14 cellular contexts compared by ENCODE assay signal in the genomic region with DNA sequence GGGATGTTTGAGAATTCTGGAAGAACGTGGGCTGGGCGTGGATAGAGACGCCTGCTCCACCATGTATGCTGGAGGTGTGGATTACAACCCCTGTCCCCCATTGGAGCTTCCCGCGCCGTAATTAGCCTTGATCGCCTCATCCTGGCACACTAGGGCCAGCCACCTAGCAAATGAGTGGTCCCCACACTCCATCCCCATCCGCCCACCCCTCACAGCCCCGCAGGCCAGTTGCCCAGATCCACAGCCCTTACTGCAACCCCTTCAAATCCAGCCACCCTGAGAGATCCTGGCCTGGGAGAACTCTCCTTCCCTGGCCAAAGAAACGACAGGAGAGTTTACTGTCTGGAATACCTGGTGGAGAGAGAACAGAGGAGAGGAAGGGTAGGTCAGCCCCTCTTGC. TPM values are rescaled to one million over a fixed set of nuclear protein-coding genes. Genes with fewer than 3 reads are reported as not detected.
A peak's percentile ranks its signal among the peaks of the same experiment; 100 is the strongest.
DNase-seq lines count a peak whose midpoint lies in the region; ATAC-seq and TF ChIP-seq lines count a peak whose summit lies in the region.
"Had no signal": no experiment of that assay in that cellular context is flagged by ENCODE, and none has a peak within 500 bp of the region (broad histone marks: within the 10 kb centered on the region; RNA-seq: fewer than 3 reads in every experiment).

No MANE protein-coding gene starts in this region.

- no peaks in the 10 kb centered on the region for H3K36me3 Mint-ChIP-seq in activated naive CD4-positive, alpha-beta T cell treated with anti-CD3 and anti-CD28 coated beads, Interleukin-2, amount 50 U/mL, for 24 hours
- peaks cover 1% of the 10 kb centered on the region for H3K36me3 Mint-ChIP-seq in activated naive CD4-positive, alpha-beta T cell treated with anti-CD3 and anti-CD28 coated beads for 36 hours (ENCODE audit: low read depth)
- H3K36me3 Mint-ChIP-seq in central memory CD8-positive, alpha-beta T cell (ENCODE audit: insufficient read depth) = no peaks in the 10 kb centered on the region

- H3K27ac ChIP-seq in mesodermal cell (ENCODE audit: low read depth, low read length, severe bottlenecking) (no peak overlapping the region), thyroid gland (peak overlapping the region in 2 of 3 donors; percentile 75 to 82), RWPE1 (no peak overlapping the region), SJCRH30 (no peak overlapping the region)
- H3K27ac ChIP-seq: colonic mucosa, foreskin keratinocyte had no signal

- intact Hi-C loops in activated naive CD4-positive, alpha-beta T cell treated with anti-CD3 and anti-CD28 coated beads for 36 hours (cut with micrococcal nuclease) = no loop called here
- intact Hi-C loops in thyroid gland (cut with DNase I) = no loop called here

- WGBS in mesodermal cell (ENCODE audit: insufficient coverage in 2 of 2), 2 experiments = 86 to 95% methylated on average over 4 to 9 of the region's 10 CpGs
- 57 to 62% methylated on average over 9 to 10 of the region's 10 CpGs for WGBS in thyroid gland, 2 donors

- peaks cover 4% of the 10 kb centered on the region for H3K4me1 Mint-ChIP-seq in activated naive CD4-positive, alpha-beta T cell treated with anti-CD3 and anti-CD28 coated beads, Interleukin-2, amount 50 U/mL, for 24 hours
- H3K4me1 Mint-ChIP-seq in activated naive CD4-positive, alpha-beta T cell treated with anti-CD3 and anti-CD28 coated beads for 36 hours (ENCODE audit: low read depth) = peaks cover 21% of the 10 kb centered on the region
- H3K4me1 Mint-ChIP-seq in central memory CD8-positive, alpha-beta T cell = no peaks in the 10 kb centered on the region

- H3K27me3 ChIP-seq in thyroid gland (no peaks in the 10 kb centered on the region), SJCRH30 (peaks cover 3% of the 10 kb centered on the region; the same call in 1 of the 2 replicates)

- TF ChIP-seq CTCF in thyroid gland (IDR thresholded peaks at IDR 0.05) = no peak
- no peak for TF ChIP-seq CTCF in RWPE1 (conservative IDR thresholded peaks at IDR 0.05; ENCODE audit: low read depth)

- peak overlapping the region; percentile 23 for H3K27ac Mint-ChIP-seq in activated naive CD4-positive, alpha-beta T cell treated with anti-CD3 and anti-CD28 coated beads, Interleukin-2, amount 50 U/mL, for 24 hours
- H3K27ac Mint-ChIP-seq in activated naive CD4-positive, alpha-beta T cell treated with anti-CD3 and anti-CD28 coated beads for 36 hours = no peak overlapping the region
- H3K27ac Mint-ChIP-seq in central memory CD8-positive, alpha-beta T cell (ENCODE audit: low read depth) = no peak overlapping the region

- no peak for ATAC-seq in central memory CD8-positive, alpha-beta T cell (replicated peaks; ENCODE audit: extremely low read depth, poor library complexity, severe bottlenecking)
- no peak for ATAC-seq in GM21381 (IDR thresholded peaks at IDR 0.05; ENCODE audit: unreplicated experiment)
- ATAC-seq: foreskin keratinocyte, K562 had no signal

- peak overlapping the region; percentile 64 for H3K4me3 Mint-ChIP-seq in activated naive CD4-positive, alpha-beta T cell treated with anti-CD3 and anti-CD28 coated beads, Interleukin-2, amount 50 U/mL, for 24 hours
- H3K4me3 Mint-ChIP-seq in activated naive CD4-positive, alpha-beta T cell treated with anti-CD3 and anti-CD28 coated beads for 36 hours = no peak overlapping the region
- peak overlapping the region; percentile 40 for H3K4me3 Mint-ChIP-seq in central memory CD8-positive, alpha-beta T cell

- H3K27me3 Mint-ChIP-seq in activated naive CD4-positive, alpha-beta T cell treated with anti-CD3 and anti-CD28 coated beads, Interleukin-2, amount 50 U/mL, for 24 hours = peaks cover 7% of the 10 kb centered on the region
- H3K27me3 Mint-ChIP-seq in activated naive CD4-positive, alpha-beta T cell treated with anti-CD3 and anti-CD28 coated beads for 36 hours (ENCODE audit: low read depth) = peaks cover 15% of the 10 kb centered on the region
- H3K27me3 Mint-ChIP-seq in central memory CD8-positive, alpha-beta T cell = peaks cover 54% of the 10 kb centered on the region

- CTCF ChIA-PET in activated naive CD4-positive, alpha-beta T cell treated with anti-CD3 and anti-CD28 coated beads for 36 hours (lab: Charles Lee) = interaction anchor here (4.2 kb wide), 1 partner anchor 60 kb away, joined by 19 read pairs; no protein-coding TSS in a partner anchor
- CTCF ChIA-PET in RWPE1 (lab: Yijun Ruan, JAX) = no interaction called here

- H3K36me3 ChIP-seq in mesodermal cell (ENCODE audit: control insufficient read depth, insufficient read depth, low read length) (peaks cover 4% of the 10 kb centered on the region), thyroid gland (no peaks in the 10 kb centered on the region), SJCRH30 (no peaks in the 10 kb centered on the region)
- H3K36me3 ChIP-seq: colonic mucosa had no signal

- no peaks in the 10 kb centered on the region for H3K9me3 ChIP-seq in mesodermal cell (ENCODE audit: control insufficient read depth, low read length)
- no peaks in the 10 kb centered on the region for H3K9me3 ChIP-seq in thyroid gland
- H3K9me3 ChIP-seq in SJCRH30 (replicated peaks) = no peaks in the 10 kb centered on the region
- H3K9me3 ChIP-seq: colonic mucosa had no signal

- TF ChIP-seq POLR2A in thyroid gland (IDR thresholded peaks at IDR 0.05) = no peak

- no peak for DNase-seq in activated naive CD4-positive, alpha-beta T cell treated with anti-CD3 and anti-CD28 coated beads for 36 hours
- no peak for DNase-seq in central memory CD8-positive, alpha-beta T cell (ENCODE audit: low spot score in 2 of 2)
- DNase-seq in thyroid gland (no peak), RWPE1 (ENCODE audit: low spot score) (no peak), SJCRH30 (no peak)
- DNase-seq: activated CD4-positive, alpha-beta T cell treated with anti-CD3 and anti-CD28 coated beads for 48 hours; activated naive CD4-positive, alpha-beta T cell treated with anti-CD3 and anti-CD28 coated beads, Interleukin-2, amount 50 U/mL, for 16 hours; colonic mucosa; foreskin keratinocyte had no signal

- POLR2A ChIA-PET in RWPE1 (lab: Yijun Ruan, JAX; ENCODE audit: low non-redundant PET) = no interaction called here

- no peaks in the 10 kb centered on the region for H3K4me1 ChIP-seq in mesodermal cell (ENCODE audit: control insufficient read depth, insufficient read depth, low read length, poor library complexity, severe bottlenecking)
- H3K4me1 ChIP-seq in thyroid gland = peaks cover 9 to 30% of the 10 kb centered on the region in 2 donors
- no peaks in the 10 kb centered on the region for H3K4me1 ChIP-seq in SJCRH30
- H3K4me1 ChIP-seq: colonic mucosa, foreskin keratinocyte had no signal

- H3K4me3 ChIP-seq in mesodermal cell (ENCODE audit: extremely low read depth, insufficient read depth, low read length, poor library complexity, severe bottlenecking) = peak overlapping the region; percentile 35
- H3K4me3 ChIP-seq in thyroid gland (replicated peaks in 1 of 3) = peak overlapping the region in 1 of 3 donors; percentile 46
- H3K4me3 ChIP-seq in SJCRH30 = no peak overlapping the region
- H3K4me3 ChIP-seq: K562 had no signal

- no peaks in the 10 kb centered on the region for H3K9me3 Mint-ChIP-seq in activated naive CD4-positive, alpha-beta T cell treated with anti-CD3 and anti-CD28 coated beads, Interleukin-2, amount 50 U/mL, for 24 hours
- H3K9me3 Mint-ChIP-seq in activated naive CD4-positive, alpha-beta T cell treated with anti-CD3 and anti-CD28 coated beads for 36 hours = no peaks in the 10 kb centered on the region
- no peaks in the 10 kb centered on the region for H3K9me3 Mint-ChIP-seq in central memory CD8-positive, alpha-beta T cell

RNA-seq across cellular contexts. Expression of a gene that starts 0.4 kb away (rescaled TPM):
- under 1 TPM; 0.24 to 0.69 TPM for total RNA-seq in activated naive CD4-positive, alpha-beta T cell treated with anti-CD3 and anti-CD28 coated beads for 36 hours
- 115 TPM for polyA plus RNA-seq in mesodermal cell (2013, experiment 1 of 2)
- polyA plus RNA-seq in mesodermal cell (2013, experiment 2 of 2) = 78.2 TPM
- 10 to 100 TPM; 11.0 to 22.7 (median 18.8) TPM for total RNA-seq in thyroid gland
- not detected in 2 replicates for total RNA-seq in SJCRH30 (2014; rRNA removed; shearing (Covaris generic))
- total RNA-seq: renal cortical epithelial cell had no signal

RNA-seq across cellular contexts. Expression of a gene that starts 11.4 kb away (rescaled TPM):
- not detected for total RNA-seq in activated naive CD4-positive, alpha-beta T cell treated with anti-CD3 and anti-CD28 coated beads for 36 hours
- 1.1 TPM for polyA plus RNA-seq in mesodermal cell (2013, experiment 1 of 2)
- 0.56 TPM for polyA plus RNA-seq in mesodermal cell (2013, experiment 2 of 2)
- total RNA-seq in thyroid gland = under 1 TPM in 2 of 4 donors, not detected in 2; 0.49 to 0.54 TPM
- not detected in 2 replicates for total RNA-seq in SJCRH30 (2014; rRNA removed; shearing (Covaris generic))
- total RNA-seq: K562 had no signal
- polyA plus RNA-seq: K562 had no signal

RNA-seq across cellular contexts. Expression of a gene that starts 32.9 kb away (rescaled TPM):
- not detected for total RNA-seq in activated naive CD4-positive, alpha-beta T cell treated with anti-CD3 and anti-CD28 coated beads for 36 hours
- not detected for polyA plus RNA-seq in mesodermal cell (2013, experiment 1 of 2)
- not detected for polyA plus RNA-seq in mesodermal cell (2013, experiment 2 of 2)
- not detected for total RNA-seq in thyroid gland
- total RNA-seq in SJCRH30 (2014; rRNA removed; shearing (Covaris generic)) = not detected in 2 replicates
- total RNA-seq: K562 had no signal

RNA-seq across cellular contexts. Expression of a gene that starts 37.6 kb away (rescaled TPM):
- not detected for total RNA-seq in activated naive CD4-positive, alpha-beta T cell treated with anti-CD3 and anti-CD28 coated beads for 36 hours
- polyA plus RNA-seq in mesodermal cell (2013, experiment 1 of 2) = not detected
- polyA plus RNA-seq in mesodermal cell (2013, experiment 2 of 2) = not detected
- total RNA-seq in thyroid gland = not detected
- not detected in 2 replicates for total RNA-seq in SJCRH30 (2014; rRNA removed; shearing (Covaris generic))
- total RNA-seq: K562 had no signal

Comparison
In these comparisons a context has a peak if more than half of its experiments do, and no peak if none do; other contexts are left out.
1. H3K27ac ChIP-seq: peak in thyroid gland (2 of 3); none in mesodermal cell (single experiment), RWPE1 (single experiment) and SJCRH30 (single experiment).
2. RNA of a gene that starts 0.4 kb away (total RNA-seq): 11.0 to 22.7 TPM in thyroid gland; 0.24 to 0.69 TPM in activated naive CD4-positive, alpha-beta T cell treated with anti-CD3 and anti-CD28 coated beads for 36 hours and not detected in SJCRH30; every median in the first group is over 4 times any median in the second.